19 cellular contexts compared by ENCODE assay signal in genomic region chr5:112973036-112973435, GRCh38. TPM values are rescaled to one million over a fixed set of nuclear protein-coding genes. Genes with fewer than 3 reads are reported as not detected.
A peak's percentile ranks its signal among the peaks of the same experiment; 100 is the strongest.
DNase-seq lines count a peak whose midpoint lies in the region; ATAC-seq, FAIRE-seq and TF ChIP-seq lines count a peak whose summit lies in the region.
"Had no signal": no experiment of that assay in that cellular context is flagged by ENCODE, and none has a peak within 500 bp of the region (broad histone marks: within the 10 kb centered on the region; RNA-seq: fewer than 3 reads in every experiment).

No MANE protein-coding gene starts in this region.

- DNase-seq in RCC 7860 (ENCODE audit: low spot score), result peak; percentile 34
- peak; percentile 48 for DNase-seq in epithelial cell of proximal tubule (ENCODE audit: low read depth)
- peak; percentile 69 for DNase-seq in kidney tubule cell (ENCODE audit: low spot score)
- DNase-seq in small intestine, result peak; percentile 76
- no peak for DNase-seq in activated CD8-positive, alpha-beta memory T cell treated with anti-CD3 and anti-CD28 coated beads, Interleukin-2, amount 50 U/mL, for 4 hours
- DNase-seq in Peyer's patch, result no peak
- DNase-seq: C1 segment of cervical spinal cord; CD4-positive, alpha-beta memory T cell; COR-L47; DMS153; DND-41; GOT3; HFFc6 had no signal

- TF ChIP-seq CTCF in epithelial cell of proximal tubule (conservative IDR thresholded peaks at IDR 0.05; ENCODE audit: low read depth, low read length), result no peak
- TF ChIP-seq CTCF in Peyer's patch (IDR thresholded peaks at IDR 0.05), result no peak

- peak; percentile 87 for FAIRE-seq in RCC 7860 (lab: Jason Lieb, UNC)
- no peak for FAIRE-seq in small intestine (lab: Jason Lieb, UNC)
- FAIRE-seq: G401.6, GM19239, H54 had no signal

- H3K27ac ChIP-seq in small intestine (ENCODE audit: low read depth in 1 of 2, low read length in 1 of 2) (no peak overlapping the region), Peyer's patch (no peak overlapping the region)

- H3K4me3 ChIP-seq in epithelial cell of proximal tubule (ENCODE audit: low read depth, low read length) (no peak overlapping the region), small intestine (ENCODE audit: low read depth in 1 of 2, low read length in 2 of 2) (no peak overlapping the region), Peyer's patch (no peak overlapping the region)
- H3K4me3 ChIP-seq: HAP-1 had no signal

- ATAC-seq in GM21619 (IDR thresholded peaks at IDR 0.05; ENCODE audit: unreplicated experiment) (no peak), HG02798 (IDR thresholded peaks at IDR 0.05; ENCODE audit: poor library complexity, unreplicated experiment) (no peak)

- 18 to 59% (median 31%) methylated on average over 1 of the region's 1 CpG for WGBS in small intestine, 3 donors

- H3K36me3 ChIP-seq in small intestine (ENCODE audit: control insufficient read depth in 2 of 2, insufficient read depth in 2 of 2, low read length in 2 of 2), result no peaks in the 10 kb centered on the region
- no peaks in the 10 kb centered on the region for H3K36me3 ChIP-seq in Peyer's patch
- H3K36me3 ChIP-seq: HAP-1 had no signal

- TF ChIP-seq POLR2A in Peyer's patch (IDR thresholded peaks at IDR 0.05), result no peak

- H3K9me3 ChIP-seq in small intestine (ENCODE audit: control insufficient read depth, low read depth) (no peaks in the 10 kb centered on the region), Peyer's patch (no peaks in the 10 kb centered on the region)
- H3K9me3 ChIP-seq: HAP-1 had no signal

- H3K4me1 ChIP-seq in small intestine (ENCODE audit: control insufficient read depth in 2 of 2, insufficient read depth in 1 of 2, low read depth in 1 of 2, low read length in 1 of 2), result peaks cover 3 to 4% of the 10 kb centered on the region in 2 donors
- peaks cover 0 to 7% (median 2%) of the 10 kb centered on the region in 4 donors for H3K4me1 ChIP-seq in Peyer's patch

- H3K27me3 ChIP-seq in small intestine (ENCODE audit: control insufficient read depth in 2 of 2, insufficient read depth in 2 of 2, low read length in 2 of 2), result no peaks in the 10 kb centered on the region
- no peaks in the 10 kb centered on the region for H3K27me3 ChIP-seq in Peyer's patch

RNA-seq across cellular contexts. Expression of gene DCP2, which starts 3.6 kb away (rescaled TPM):
- total RNA-seq in epithelial cell of proximal tubule (24.5 and 28.9 TPM in 2 replicates), Peyer's patch (10 to 100 TPM; 13.2 to 41.3 (median 22.8) TPM)
- polyA plus RNA-seq in small intestine, result 1 to 10 TPM; 5.6 to 8.1 (median 7.8) TPM

RNA-seq across cellular contexts. Expression of gene REEP5, which starts 51.0 kb away (rescaled TPM):
- total RNA-seq in epithelial cell of proximal tubule (64.0 and 65.3 TPM in 2 replicates), Peyer's patch (10 to 100 TPM; 19.8 to 47.5 (median 35.6) TPM)
- 10 to 100 TPM; 27.3 to 47.7 (median 27.3) TPM for polyA plus RNA-seq in small intestine

Comparison
In these comparisons a context has a peak if more than half of its experiments do, and no peak if none do; other contexts are left out.
1. DNase-seq: peak in RCC 7860 (single experiment), epithelial cell of proximal tubule (single experiment), kidney tubule cell (single experiment) and small intestine (single experiment); none in activated CD8-positive, alpha-beta memory T cell treated with anti-CD3 and anti-CD28 coated beads, Interleukin-2, amount 50 U/mL, for 4 hours (single experiment) and Peyer's patch (0 of 3).